Comparison of ENCODE assay signal across 2 cellular contexts in the genomic region with DNA sequence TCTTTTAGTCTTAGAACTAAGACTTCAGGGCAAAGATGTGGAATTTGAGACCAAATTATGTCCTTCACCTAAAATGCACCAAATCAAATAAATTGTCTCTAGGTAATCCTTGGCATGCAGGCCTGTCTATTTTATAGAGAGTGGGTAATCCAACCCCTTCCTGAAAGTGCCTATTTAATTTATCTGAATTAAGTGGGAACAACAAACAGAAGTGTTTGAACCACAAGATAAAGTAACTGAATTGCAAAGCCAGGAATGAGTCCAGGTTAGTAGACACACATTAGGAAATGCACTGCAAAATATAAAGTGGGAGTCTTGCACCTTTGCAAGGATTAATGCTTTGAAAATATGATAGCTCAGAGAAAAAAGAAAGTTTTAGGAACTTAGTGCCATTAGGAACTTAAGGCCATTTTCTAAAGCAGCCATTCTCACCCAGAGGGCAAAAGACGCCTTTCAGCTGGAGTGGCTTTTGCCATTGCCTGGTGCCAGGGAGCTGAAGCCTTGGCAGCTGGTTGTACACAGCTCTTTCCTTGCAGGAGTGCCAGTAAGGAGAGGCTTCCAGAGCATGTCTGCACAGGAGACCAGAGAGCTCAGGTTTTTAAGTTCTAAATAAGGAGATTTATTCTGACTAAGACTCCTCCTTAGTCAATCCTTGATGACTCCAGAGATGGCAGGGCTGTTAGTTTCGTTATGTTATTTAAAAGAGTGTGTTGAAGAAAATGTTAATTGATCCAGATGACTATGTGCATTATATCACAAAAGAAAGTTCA.
TF ChIP-seq lines count a peak whose summit lies in the region.

No MANE protein-coding gene starts in this region.

TF ChIP-seq in A549, 52 proteins besides CTCF, POLR2A, EP300 and RAD21 (continued from another document):
- TF ChIP-seq, protein P1, sequence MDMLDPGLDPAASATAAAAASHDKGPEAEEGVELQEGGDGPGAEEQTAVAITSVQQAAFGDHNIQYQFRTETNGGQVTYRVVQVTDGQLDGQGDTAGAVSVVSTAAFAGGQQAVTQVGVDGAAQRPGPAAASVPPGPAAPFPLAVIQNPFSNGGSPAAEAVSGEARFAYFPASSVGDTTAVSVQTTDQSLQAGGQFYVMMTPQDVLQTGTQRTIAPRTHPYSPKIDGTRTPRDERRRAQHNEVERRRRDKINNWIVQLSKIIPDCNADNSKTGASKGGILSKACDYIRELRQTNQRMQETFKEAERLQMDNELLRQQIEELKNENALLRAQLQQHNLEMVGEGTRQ (IDR thresholded peaks at IDR 0.05), result no peak
- TF ChIP-seq RFX5 (IDR thresholded peaks at IDR 0.05), result no peak
- TF ChIP-seq MAZ (IDR thresholded peaks at IDR 0.05; ENCODE audit: borderline replicate concordance, low read depth, low read length), result no peak
- no peak for TF ChIP-seq HOXA7 (CRISPR knock-in tag; IDR thresholded peaks at IDR 0.05)
- no peak for TF ChIP-seq BHLHE40 (IDR thresholded peaks at IDR 0.05; ENCODE audit: low read depth, low read length)
- TF ChIP-seq CEBPB (IDR thresholded peaks at IDR 0.05), result no peak
- TF ChIP-seq HDAC2 (IDR thresholded peaks at IDR 0.05), result no peak
- TF ChIP-seq HOXB13 (CRISPR knock-in tag; IDR thresholded peaks at IDR 0.05; ENCODE audit: low read depth), result no peak
- no peak for TF ChIP-seq CBX2 (IDR thresholded peaks at IDR 0.05; ENCODE audit: borderline replicate concordance, low read depth)
- TF ChIP-seq TP53 (CRISPR knock-in tag; IDR thresholded peaks at IDR 0.05), result no peak

TF ChIP-seq in GM23338, 12 proteins besides CTCF, POLR2A, EP300 and RAD21 (continued from another document):
- TF ChIP-seq, protein P2, sequence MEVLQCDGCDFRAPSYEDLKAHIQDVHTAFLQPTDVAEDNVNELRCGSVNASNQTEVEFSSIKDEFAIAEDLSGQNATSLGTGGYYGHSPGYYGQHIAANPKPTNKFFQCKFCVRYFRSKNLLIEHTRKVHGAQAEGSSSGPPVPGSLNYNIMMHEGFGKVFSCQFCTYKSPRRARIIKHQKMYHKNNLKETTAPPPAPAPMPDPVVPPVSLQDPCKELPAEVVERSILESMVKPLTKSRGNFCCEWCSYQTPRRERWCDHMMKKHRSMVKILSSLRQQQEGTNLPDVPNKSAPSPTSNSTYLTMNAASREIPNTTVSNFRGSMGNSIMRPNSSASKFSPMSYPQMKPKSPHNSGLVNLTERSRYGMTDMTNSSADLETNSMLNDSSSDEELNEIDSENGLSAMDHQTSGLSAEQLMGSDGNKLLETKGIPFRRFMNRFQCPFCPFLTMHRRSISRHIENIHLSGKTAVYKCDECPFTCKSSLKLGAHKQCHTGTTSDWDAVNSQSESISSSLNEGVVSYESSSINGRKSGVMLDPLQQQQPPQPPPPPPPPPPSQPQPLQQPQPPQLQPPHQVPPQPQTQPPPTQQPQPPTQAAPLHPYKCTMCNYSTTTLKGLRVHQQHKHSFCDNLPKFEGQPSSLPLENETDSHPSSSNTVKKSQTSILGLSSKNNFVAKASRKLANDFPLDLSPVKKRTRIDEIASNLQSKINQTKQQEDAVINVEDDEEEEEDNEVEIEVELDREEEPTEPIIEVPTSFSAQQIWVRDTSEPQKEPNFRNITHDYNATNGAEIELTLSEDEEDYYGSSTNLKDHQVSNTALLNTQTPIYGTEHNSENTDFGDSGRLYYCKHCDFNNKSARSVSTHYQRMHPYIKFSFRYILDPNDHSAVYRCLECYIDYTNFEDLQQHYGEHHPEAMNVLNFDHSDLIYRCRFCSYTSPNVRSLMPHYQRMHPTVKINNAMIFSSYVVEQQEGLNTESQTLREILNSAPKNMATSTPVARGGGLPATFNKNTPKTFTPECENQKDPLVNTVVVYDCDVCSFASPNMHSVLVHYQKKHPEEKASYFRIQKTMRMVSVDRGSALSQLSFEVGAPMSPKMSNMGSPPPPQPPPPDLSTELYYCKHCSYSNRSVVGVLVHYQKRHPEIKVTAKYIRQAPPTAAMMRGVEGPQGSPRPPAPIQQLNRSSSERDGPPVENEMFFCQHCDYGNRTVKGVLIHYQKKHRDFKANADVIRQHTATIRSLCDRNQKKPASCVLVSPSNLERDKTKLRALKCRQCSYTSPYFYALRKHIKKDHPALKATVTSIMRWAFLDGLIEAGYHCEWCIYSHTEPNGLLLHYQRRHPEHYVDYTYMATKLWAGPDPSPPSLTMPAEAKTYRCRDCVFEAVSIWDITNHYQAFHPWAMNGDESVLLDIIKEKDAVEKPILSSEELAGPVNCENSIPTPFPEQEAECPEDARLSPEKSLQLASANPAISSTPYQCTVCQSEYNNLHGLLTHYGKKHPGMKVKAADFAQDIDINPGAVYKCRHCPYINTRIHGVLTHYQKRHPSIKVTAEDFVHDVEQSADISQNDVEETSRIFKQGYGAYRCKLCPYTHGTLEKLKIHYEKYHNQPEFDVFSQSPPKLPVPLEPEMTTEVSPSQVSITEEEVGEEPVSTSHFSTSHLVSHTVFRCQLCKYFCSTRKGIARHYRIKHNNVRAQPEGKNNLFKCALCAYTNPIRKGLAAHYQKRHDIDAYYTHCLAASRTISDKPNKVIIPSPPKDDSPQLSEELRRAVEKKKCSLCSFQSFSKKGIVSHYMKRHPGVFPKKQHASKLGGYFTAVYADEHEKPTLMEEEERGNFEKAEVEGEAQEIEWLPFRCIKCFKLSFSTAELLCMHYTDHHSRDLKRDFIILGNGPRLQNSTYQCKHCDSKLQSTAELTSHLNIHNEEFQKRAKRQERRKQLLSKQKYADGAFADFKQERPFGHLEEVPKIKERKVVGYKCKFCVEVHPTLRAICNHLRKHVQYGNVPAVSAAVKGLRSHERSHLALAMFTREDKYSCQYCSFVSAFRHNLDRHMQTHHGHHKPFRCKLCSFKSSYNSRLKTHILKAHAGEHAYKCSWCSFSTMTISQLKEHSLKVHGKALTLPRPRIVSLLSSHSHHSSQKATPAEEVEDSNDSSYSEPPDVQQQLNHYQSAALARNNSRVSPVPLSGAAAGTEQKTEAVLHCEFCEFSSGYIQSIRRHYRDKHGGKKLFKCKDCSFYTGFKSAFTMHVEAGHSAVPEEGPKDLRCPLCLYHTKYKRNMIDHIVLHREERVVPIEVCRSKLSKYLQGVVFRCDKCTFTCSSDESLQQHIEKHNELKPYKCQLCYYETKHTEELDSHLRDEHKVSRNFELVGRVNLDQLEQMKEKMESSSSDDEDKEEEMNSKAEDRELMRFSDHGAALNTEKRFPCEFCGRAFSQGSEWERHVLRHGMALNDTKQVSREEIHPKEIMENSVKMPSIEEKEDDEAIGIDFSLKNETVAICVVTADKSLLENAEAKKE (CRISPR knock-in tag; IDR thresholded peaks at IDR 0.05), result no peak
- TF ChIP-seq, protein P3, sequence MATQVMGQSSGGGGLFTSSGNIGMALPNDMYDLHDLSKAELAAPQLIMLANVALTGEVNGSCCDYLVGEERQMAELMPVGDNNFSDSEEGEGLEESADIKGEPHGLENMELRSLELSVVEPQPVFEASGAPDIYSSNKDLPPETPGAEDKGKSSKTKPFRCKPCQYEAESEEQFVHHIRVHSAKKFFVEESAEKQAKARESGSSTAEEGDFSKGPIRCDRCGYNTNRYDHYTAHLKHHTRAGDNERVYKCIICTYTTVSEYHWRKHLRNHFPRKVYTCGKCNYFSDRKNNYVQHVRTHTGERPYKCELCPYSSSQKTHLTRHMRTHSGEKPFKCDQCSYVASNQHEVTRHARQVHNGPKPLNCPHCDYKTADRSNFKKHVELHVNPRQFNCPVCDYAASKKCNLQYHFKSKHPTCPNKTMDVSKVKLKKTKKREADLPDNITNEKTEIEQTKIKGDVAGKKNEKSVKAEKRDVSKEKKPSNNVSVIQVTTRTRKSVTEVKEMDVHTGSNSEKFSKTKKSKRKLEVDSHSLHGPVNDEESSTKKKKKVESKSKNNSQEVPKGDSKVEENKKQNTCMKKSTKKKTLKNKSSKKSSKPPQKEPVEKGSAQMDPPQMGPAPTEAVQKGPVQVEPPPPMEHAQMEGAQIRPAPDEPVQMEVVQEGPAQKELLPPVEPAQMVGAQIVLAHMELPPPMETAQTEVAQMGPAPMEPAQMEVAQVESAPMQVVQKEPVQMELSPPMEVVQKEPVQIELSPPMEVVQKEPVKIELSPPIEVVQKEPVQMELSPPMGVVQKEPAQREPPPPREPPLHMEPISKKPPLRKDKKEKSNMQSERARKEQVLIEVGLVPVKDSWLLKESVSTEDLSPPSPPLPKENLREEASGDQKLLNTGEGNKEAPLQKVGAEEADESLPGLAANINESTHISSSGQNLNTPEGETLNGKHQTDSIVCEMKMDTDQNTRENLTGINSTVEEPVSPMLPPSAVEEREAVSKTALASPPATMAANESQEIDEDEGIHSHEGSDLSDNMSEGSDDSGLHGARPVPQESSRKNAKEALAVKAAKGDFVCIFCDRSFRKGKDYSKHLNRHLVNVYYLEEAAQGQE (IDR thresholded peaks at IDR 0.05; ENCODE audit: unreplicated experiment), result no peak
- TF ChIP-seq JUNB (IDR thresholded peaks at IDR 0.05; ENCODE audit: unreplicated experiment) (no peak), EZH2 (IDR thresholded peaks at IDR 0.05; ENCODE audit: low read depth, unreplicated experiment) (no peak), CREB1 (CRISPR knock-in tag; IDR thresholded peaks at IDR 0.05; ENCODE audit: low read depth) (no peak), ZNF114 (CRISPR knock-in tag; IDR thresholded peaks at IDR 0.05) (no peak), STAT1 (IDR thresholded peaks at IDR 0.05; ENCODE audit: unreplicated experiment) (no peak), POLR2AphosphoS5 (IDR thresholded peaks at IDR 0.05; ENCODE audit: low read depth) (no peak)
TF ChIP-seq in GM23338: peak in this region for 0.
